ENCODE assay signal across 4 cellular contexts in genomic region chr18:9483526-9483925, GRCh38.
"Had no signal": no experiment of that assay in that cellular context is flagged by ENCODE, and none has a peak within 500 bp of the region (broad histone marks: within the 10 kb centered on the region; RNA-seq: fewer than 3 reads in every experiment).

No MANE protein-coding gene starts in this region.

- H2AFZ ChIP-seq: GM23338 had no signal

- H3K4me3 ChIP-seq: GM23338 had no signal

- H3K4me2 ChIP-seq: GM23338 had no signal

- DNase-seq: H9, HCEC 1CT, IMR-90 had no signal

- ATAC-seq: GM23338 had no signal
